ENCODE assay signal across 27 cellular contexts in the genomic region with DNA sequence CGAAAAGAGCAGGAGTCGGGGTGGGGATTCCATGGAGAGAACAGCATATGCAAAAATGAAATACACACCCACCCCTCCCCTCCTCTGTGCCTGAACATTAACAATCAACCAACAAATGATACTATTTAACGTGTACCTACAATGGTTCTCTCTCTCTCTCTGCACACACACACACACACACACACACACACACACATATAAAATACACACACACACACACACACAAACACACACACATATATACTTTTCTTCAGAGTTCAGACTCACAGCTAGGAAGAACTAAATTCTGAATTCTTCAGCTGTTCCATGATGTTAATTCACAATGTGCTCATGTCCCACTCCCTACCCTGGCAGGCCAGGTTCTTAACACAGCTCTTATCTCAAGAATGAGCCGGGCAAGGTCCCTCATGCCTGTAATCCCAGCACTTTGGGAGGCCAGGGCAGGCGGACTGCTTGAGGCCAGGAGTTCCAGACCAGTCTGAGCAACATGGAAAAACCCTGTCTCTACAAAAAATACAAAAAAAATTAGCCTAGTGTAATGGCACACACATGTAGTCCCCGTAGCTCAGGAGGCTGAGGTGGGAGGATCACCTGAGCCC.
"Had no signal": no experiment of that assay in that cellular context is flagged by ENCODE, and none has a peak within 500 bp of the region (broad histone marks: within the 10 kb centered on the region; RNA-seq: fewer than 3 reads in every experiment).

No MANE protein-coding gene starts in this region.

- H3K4me1 ChIP-seq: Peyer's patch, SJSA1 had no signal

- DNase-seq: activated B cell treated with CpG ODN at 0.5 μM for 24 hours; activated CD4-positive, alpha-beta memory T cell treated with anti-CD3 and anti-CD28 coated beads for 36 hours; activated CD4-positive, alpha-beta T cell treated with anti-CD3 and anti-CD28 coated beads for 1 hour; activated CD4-positive, alpha-beta T cell treated with anti-CD3 and anti-CD28 coated beads, Interleukin-2, amount 10 ng/mL, durations not matched to agents 7 days and 5 days; activated CD8-positive, alpha-beta memory T cell treated with anti-CD3 and anti-CD28 coated beads for 24 hours; activated gamma-delta T cell; activated naive CD4-positive, alpha-beta T cell treated with anti-CD3 and anti-CD28 coated beads, Interleukin-2, amount 10 ng/mL, durations not matched to agents 7 days and 5 days; activated naive CD8-positive, alpha-beta T cell treated with anti-CD3 and anti-CD28 coated beads for 36 hours; activated T-cell treated with anti-CD3 and anti-CD28 coated beads for 4 hours; activated T-cell treated with anti-CD3 and anti-CD28 coated beads, Interleukin-2, amount 50 U/mL, for 48 hours; caudate nucleus; KG1; MV-4-11; NCI-H1092 treated with DMSO at 0.1 percent for 48 hours; NCI-H1417 treated with DMSO at 0.1 percent for 48 hours; NCI-H1694; NCI-H2029; NCI-H2107; NCI-H345; NCI-H510A; NCI-H82; Peyer's patch; Right ventricle myocardium superior; SW 1271 had no signal

- H3K4me1 Mint-ChIP-seq: activated B cell treated with CpG ODN at 0.5 μM for 24 hours; activated CD4-positive, alpha-beta T cell treated with anti-CD3 and anti-CD28 coated beads, Interleukin-2, amount 10 ng/mL, durations not matched to agents 7 days and 5 days; activated naive CD4-positive, alpha-beta T cell treated with anti-CD3 and anti-CD28 coated beads, Interleukin-2, amount 10 ng/mL, durations not matched to agents 7 days and 5 days; activated T-helper 17 cell treated with anti-CD3 and anti-CD28 coated beads, Interleukin-2, amount 50 U/mL, for 72 hours had no signal

- H3K36me3 ChIP-seq: Peyer's patch, SJSA1 had no signal

- H3K27me3 Mint-ChIP-seq: activated CD4-positive, alpha-beta memory T cell treated with anti-CD3 and anti-CD28 coated beads for 36 hours; activated naive CD8-positive, alpha-beta T cell treated with anti-CD3 and anti-CD28 coated beads for 36 hours; activated T-helper 17 cell treated with anti-CD3 and anti-CD28 coated beads, Interleukin-2, amount 50 U/mL, for 72 hours had no signal

- H3K27me3 ChIP-seq: Peyer's patch, SJSA1 had no signal

- H3K4me3 Mint-ChIP-seq: activated B cell treated with CpG ODN at 0.5 μM for 24 hours; activated CD4-positive, alpha-beta memory T cell treated with anti-CD3 and anti-CD28 coated beads for 36 hours; activated CD4-positive, alpha-beta T cell treated with anti-CD3 and anti-CD28 coated beads, Interleukin-2, amount 10 ng/mL, durations not matched to agents 7 days and 5 days; activated naive CD4-positive, alpha-beta T cell treated with anti-CD3 and anti-CD28 coated beads, Interleukin-2, amount 10 ng/mL, durations not matched to agents 7 days and 5 days; activated naive CD8-positive, alpha-beta T cell treated with anti-CD3 and anti-CD28 coated beads for 36 hours; activated T-helper 17 cell treated with anti-CD3 and anti-CD28 coated beads, Interleukin-2, amount 50 U/mL, for 72 hours had no signal

- H3K4me3 ChIP-seq: Peyer's patch, SJSA1 had no signal

- H3K27ac ChIP-seq: Peyer's patch, RWPE1, SJSA1 had no signal

- H3K36me3 Mint-ChIP-seq: activated CD4-positive, alpha-beta memory T cell treated with anti-CD3 and anti-CD28 coated beads for 36 hours; activated naive CD4-positive, alpha-beta T cell treated with anti-CD3 and anti-CD28 coated beads, Interleukin-2, amount 10 ng/mL, durations not matched to agents 7 days and 5 days; activated naive CD8-positive, alpha-beta T cell treated with anti-CD3 and anti-CD28 coated beads for 36 hours had no signal

- H3K9me3 ChIP-seq: Peyer's patch, SJSA1 had no signal

- H3K27ac Mint-ChIP-seq: activated B cell treated with CpG ODN at 0.5 μM for 24 hours; activated CD4-positive, alpha-beta memory T cell treated with anti-CD3 and anti-CD28 coated beads for 36 hours; activated CD4-positive, alpha-beta T cell treated with anti-CD3 and anti-CD28 coated beads, Interleukin-2, amount 10 ng/mL, durations not matched to agents 7 days and 5 days; activated naive CD4-positive, alpha-beta T cell treated with anti-CD3 and anti-CD28 coated beads, Interleukin-2, amount 10 ng/mL, durations not matched to agents 7 days and 5 days; activated naive CD8-positive, alpha-beta T cell treated with anti-CD3 and anti-CD28 coated beads for 36 hours; activated T-helper 17 cell treated with anti-CD3 and anti-CD28 coated beads, Interleukin-2, amount 50 U/mL, for 72 hours had no signal

- H3K9me3 Mint-ChIP-seq: activated B cell treated with CpG ODN at 0.5 μM for 24 hours; activated CD4-positive, alpha-beta memory T cell treated with anti-CD3 and anti-CD28 coated beads for 36 hours; activated CD4-positive, alpha-beta T cell treated with anti-CD3 and anti-CD28 coated beads, Interleukin-2, amount 10 ng/mL, durations not matched to agents 7 days and 5 days; activated naive CD4-positive, alpha-beta T cell treated with anti-CD3 and anti-CD28 coated beads, Interleukin-2, amount 10 ng/mL, durations not matched to agents 7 days and 5 days; activated naive CD8-positive, alpha-beta T cell treated with anti-CD3 and anti-CD28 coated beads for 36 hours; activated T-helper 17 cell treated with anti-CD3 and anti-CD28 coated beads, Interleukin-2, amount 50 U/mL, for 72 hours had no signal
